21 cellular contexts compared by ENCODE assay signal in genomic region chr11:120974980-120975379, GRCh38.
"Had no signal": no experiment of that assay in that cellular context is flagged by ENCODE, and none has a peak within 500 bp of the region (broad histone marks: within the 10 kb centered on the region; RNA-seq: fewer than 3 reads in every experiment).

No MANE protein-coding gene starts in this region.

- H3K36me3 ChIP-seq: esophagus muscularis mucosa, gastrocnemius medialis, spleen, thoracic aorta had no signal

- H3K36me3 Mint-ChIP-seq: activated CD4-positive, alpha-beta memory T cell treated with anti-CD3 and anti-CD28 coated beads for 36 hours; activated naive CD8-positive, alpha-beta T cell treated with anti-CD3 and anti-CD28 coated beads for 36 hours; naive B cell; type B pancreatic cell had no signal

- H3K27ac Mint-ChIP-seq: activated CD4-positive, alpha-beta memory T cell treated with anti-CD3 and anti-CD28 coated beads for 36 hours; activated naive CD8-positive, alpha-beta T cell treated with anti-CD3 and anti-CD28 coated beads for 36 hours; naive B cell; T-helper 1 cell treated with Interleukin-12 subunit alpha and Interleukin-12 subunit beta and Interleukin-4 antibody, amounts not matched to agents 30 μg/mL and 1 μg/mL, for 36 hours; type B pancreatic cell had no signal

- H3K27ac ChIP-seq: esophagus muscularis mucosa, gastrocnemius medialis, spleen, thoracic aorta had no signal

- H3K4me1 Mint-ChIP-seq: activated naive CD8-positive, alpha-beta T cell treated with anti-CD3 and anti-CD28 coated beads for 36 hours; naive B cell had no signal

- H3K4me3 Mint-ChIP-seq: activated CD4-positive, alpha-beta memory T cell treated with anti-CD3 and anti-CD28 coated beads for 36 hours; activated naive CD8-positive, alpha-beta T cell treated with anti-CD3 and anti-CD28 coated beads for 36 hours; naive B cell; T-helper 1 cell treated with Interleukin-12 subunit alpha and Interleukin-12 subunit beta and Interleukin-4 antibody, amounts not matched to agents 30 μg/mL and 1 μg/mL, for 36 hours; type B pancreatic cell had no signal

- H3K9me3 ChIP-seq: esophagus muscularis mucosa, gastrocnemius medialis, spleen, thoracic aorta had no signal

- DNase-seq: activated CD4-positive, alpha-beta memory T cell treated with anti-CD3 and anti-CD28 coated beads for 36 hours; activated CD4-positive, alpha-beta T cell treated with anti-CD3 and anti-CD28 coated beads for 48 hours; activated naive CD4-positive, alpha-beta T cell treated with Interleukin-2 at 50 U/mL for 16 hours; activated naive CD8-positive, alpha-beta T cell treated with anti-CD3 and anti-CD28 coated beads for 36 hours; activated T-cell treated with anti-CD3 and anti-CD28 coated beads, Interleukin-2, amount 50 U/mL, for 48 hours; cerebellar nuclear complex; effector CD4-positive, alpha-beta T cell; gastrocnemius medialis; head of caudate nucleus; hypothalamus; naive B cell; nucleus accumbens; spleen; stimulated activated CD4-positive, alpha-beta T cell treated with anti-CD3 and anti-CD28 coated beads, Interleukin-4, amount 100 ng/mL, for 1 hour; stimulated activated naive CD4-positive, alpha-beta T cell had no signal

- H3K4me3 ChIP-seq: esophagus muscularis mucosa, gastrocnemius medialis, spleen, thoracic aorta had no signal

- H3K9me3 Mint-ChIP-seq: activated CD4-positive, alpha-beta memory T cell treated with anti-CD3 and anti-CD28 coated beads for 36 hours; activated naive CD8-positive, alpha-beta T cell treated with anti-CD3 and anti-CD28 coated beads for 36 hours; naive B cell; T-helper 1 cell treated with Interleukin-12 subunit alpha and Interleukin-12 subunit beta and Interleukin-4 antibody, amounts not matched to agents 30 μg/mL and 1 μg/mL, for 36 hours; type B pancreatic cell had no signal

- FAIRE-seq: astrocyte, islet of Langerhans had no signal

- H3K4me1 ChIP-seq: esophagus muscularis mucosa, spleen had no signal
